13 cellular contexts compared by ENCODE assay signal in genomic region chr18:79570266-79571201, GRCh38.
DNase-seq lines count a peak whose midpoint lies in the region; ATAC-seq and TF ChIP-seq lines count a peak whose summit lies in the region.
"Had no signal": no experiment of that assay in that cellular context is flagged by ENCODE, and none has a peak within 500 bp of the region (broad histone marks: within the 10 kb centered on the region; RNA-seq: fewer than 3 reads in every experiment).

No MANE protein-coding gene starts in this region.

- no peaks in the 10 kb centered on the region for H3K9me3 ChIP-seq in testis

- no peak for ATAC-seq in HG03025 (IDR thresholded peaks at IDR 0.05; ENCODE audit: low FRiP score, unreplicated experiment)

- H3K4me1 Mint-ChIP-seq in dendritic cell treated with granulocyte-macrophage colony-stimulating factor and Interleukin-4, amounts not matched to agents 40 ng/mL and 50 ng/mL, for 4 days (ENCODE audit: low read depth) = peaks cover 16% of the 10 kb centered on the region

- H3K36me3 Mint-ChIP-seq in dendritic cell treated with granulocyte-macrophage colony-stimulating factor and Interleukin-4, amounts not matched to agents 40 ng/mL and 50 ng/mL, for 4 days (ENCODE audit: low read depth) = no peaks in the 10 kb centered on the region
- H3K36me3 Mint-ChIP-seq: CD14-positive monocyte had no signal

- H3K9me3 Mint-ChIP-seq in dendritic cell treated with granulocyte-macrophage colony-stimulating factor and Interleukin-4, amounts not matched to agents 40 ng/mL and 50 ng/mL, for 4 days = peaks cover 22% of the 10 kb centered on the region

- H3K27me3 Mint-ChIP-seq in dendritic cell treated with granulocyte-macrophage colony-stimulating factor and Interleukin-4, amounts not matched to agents 40 ng/mL and 50 ng/mL, for 4 days = peaks cover 26% of the 10 kb centered on the region

- no peak for TF ChIP-seq POLR2A in testis (IDR thresholded peaks at IDR 0.05)

- intact Hi-C loops in dendritic cell treated with granulocyte-macrophage colony-stimulating factor and Interleukin-4, amounts not matched to agents 40 ng/mL and 50 ng/mL, for 4 days (cut with micrococcal nuclease) = no loop called here
- intact Hi-C loops in testis (cut with DNase I; ENCODE audit: low total_unique reads) = no loop called here

- H3K36me3 ChIP-seq in testis (ENCODE audit: low read depth, missing control alignments) = no peaks in the 10 kb centered on the region
- H3K36me3 ChIP-seq: ascending aorta had no signal

- H3K4me1 ChIP-seq in testis = peaks cover 13% of the 10 kb centered on the region

- H3K4me3 Mint-ChIP-seq in dendritic cell treated with granulocyte-macrophage colony-stimulating factor and Interleukin-4, amounts not matched to agents 40 ng/mL and 50 ng/mL, for 4 days = no peak overlapping the region
- H3K4me3 Mint-ChIP-seq: CD14-positive monocyte had no signal

- peak; percentile 24 for DNase-seq in activated T-cell treated with anti-CD3 and anti-CD28 coated beads for 24 hours (ENCODE audit: low read depth)
- DNase-seq in activated T-cell treated with anti-CD3 and anti-CD28 coated beads for 4 hours = no peak
- peak; percentile 48 for DNase-seq in NCI-H69 (lab: John Stamatoyannopoulos, UW)
- peak; percentile 33 for DNase-seq in smooth muscle cell of the brain vasculature (ENCODE audit: low read depth, low spot score)
- DNase-seq in SK-N-DZ (ENCODE audit: low spot score) = no peak
- DNase-seq in testis = no peak
- DNase-seq: stimulated activated CD4-positive, alpha-beta T cell treated with anti-CD3 and anti-CD28 coated beads, Interleukin-4, amount 100 ng/mL, for 24 hours; SW 1271 had no signal

- no peaks in the 10 kb centered on the region for H3K27me3 ChIP-seq in testis
- H3K27me3 ChIP-seq: ascending aorta had no signal

- H3K27ac Mint-ChIP-seq in dendritic cell treated with granulocyte-macrophage colony-stimulating factor and Interleukin-4, amounts not matched to agents 40 ng/mL and 50 ng/mL, for 4 days = peak overlapping the region; percentile 3
- H3K27ac Mint-ChIP-seq: CD14-positive monocyte had no signal

- WGBS in testis, 2 donors = 85% methylated on average over 23 to 26 of the region's 26 CpGs

- H3K4me3 ChIP-seq in testis = no peak overlapping the region
- H3K4me3 ChIP-seq: ascending aorta had no signal

- TF ChIP-seq CTCF in testis (IDR thresholded peaks at IDR 0.05) = no peak

- H3K27ac ChIP-seq in testis = no peak overlapping the region
- H3K27ac ChIP-seq: ascending aorta, HL-60 had no signal

Comparison
In these comparisons a context has a peak if more than half of its experiments do, and no peak if none do; other contexts are left out.
1. DNase-seq: peak in activated T-cell treated with anti-CD3 and anti-CD28 coated beads for 24 hours (single experiment), NCI-H69 (single experiment) and smooth muscle cell of the brain vasculature (single experiment); none in activated T-cell treated with anti-CD3 and anti-CD28 coated beads for 4 hours (single experiment), SK-N-DZ (single experiment) and testis (single experiment).